ENCODE assay signal across 1 cellular context in genomic region chr9:30943446-30944232, GRCh38.
TF ChIP-seq lines count a peak whose summit lies in the region.

No MANE protein-coding gene starts in this region.

TF ChIP-seq in HepG2, 621 proteins besides CTCF, POLR2A, EP300 and RAD21 (continued from another document):
- TF ChIP-seq PHF5A (CRISPR knock-in tag; IDR thresholded peaks at IDR 0.05; ENCODE audit: low read depth, unreplicated experiment) (no peak), PRPF4 (IDR thresholded peaks at IDR 0.05; ENCODE audit: low read depth, low read length, poor library complexity, severe bottlenecking) (no peak), SRY (CRISPR knock-in tag; IDR thresholded peaks at IDR 0.05) (no peak), TAF1 (CRISPR knock-in tag; IDR thresholded peaks at IDR 0.05) (no peak), SP2 (CRISPR knock-in tag; IDR thresholded peaks at IDR 0.05) (no peak), ZNF138 (CRISPR knock-in tag; IDR thresholded peaks at IDR 0.05; ENCODE audit: low read depth) (no peak)
TF ChIP-seq in HepG2: peak in this region for 0.
